17 cellular contexts compared by ENCODE assay signal in genomic region chr11:127273593-127274327, GRCh38.
"Had no signal": no experiment of that assay in that cellular context is flagged by ENCODE, and none has a peak within 500 bp of the region (broad histone marks: within the 10 kb centered on the region; RNA-seq: fewer than 3 reads in every experiment).

No MANE protein-coding gene starts in this region.

- ATAC-seq: gastrocnemius medialis; heart right ventricle; left lobe of liver; mucosa of descending colon; naive thymus-derived CD8-positive, alpha-beta T cell; right cardiac atrium had no signal

- H3K27ac ChIP-seq: gastrocnemius medialis, heart right ventricle, neutrophil, stomach, thoracic aorta, transverse colon had no signal

- H3K4me3 Mint-ChIP-seq: naive thymus-derived CD8-positive, alpha-beta T cell had no signal

- H3K27ac Mint-ChIP-seq: naive thymus-derived CD8-positive, alpha-beta T cell had no signal

- H3K36me3 Mint-ChIP-seq: naive thymus-derived CD8-positive, alpha-beta T cell had no signal

- H3K4me1 Mint-ChIP-seq: naive thymus-derived CD8-positive, alpha-beta T cell had no signal

- DNase-seq: effector memory CD4-positive, alpha-beta T cell; erythroblast; gastrocnemius medialis; heart right ventricle; hypothalamus; mucosa of descending colon; naive thymus-derived CD8-positive, alpha-beta T cell; right cardiac atrium; small intestine; stimulated activated CD4-positive, alpha-beta T cell treated with anti-CD3 and anti-CD28 coated beads, Interleukin-12 subunit alpha, Interleukin-12 subunit beta, amount 100 ng/mL, for 4 hours; stimulated activated naive CD4-positive, alpha-beta T cell; stomach; substantia nigra; transverse colon had no signal
